1 cellular context compared by ENCODE assay signal in the genomic region with DNA sequence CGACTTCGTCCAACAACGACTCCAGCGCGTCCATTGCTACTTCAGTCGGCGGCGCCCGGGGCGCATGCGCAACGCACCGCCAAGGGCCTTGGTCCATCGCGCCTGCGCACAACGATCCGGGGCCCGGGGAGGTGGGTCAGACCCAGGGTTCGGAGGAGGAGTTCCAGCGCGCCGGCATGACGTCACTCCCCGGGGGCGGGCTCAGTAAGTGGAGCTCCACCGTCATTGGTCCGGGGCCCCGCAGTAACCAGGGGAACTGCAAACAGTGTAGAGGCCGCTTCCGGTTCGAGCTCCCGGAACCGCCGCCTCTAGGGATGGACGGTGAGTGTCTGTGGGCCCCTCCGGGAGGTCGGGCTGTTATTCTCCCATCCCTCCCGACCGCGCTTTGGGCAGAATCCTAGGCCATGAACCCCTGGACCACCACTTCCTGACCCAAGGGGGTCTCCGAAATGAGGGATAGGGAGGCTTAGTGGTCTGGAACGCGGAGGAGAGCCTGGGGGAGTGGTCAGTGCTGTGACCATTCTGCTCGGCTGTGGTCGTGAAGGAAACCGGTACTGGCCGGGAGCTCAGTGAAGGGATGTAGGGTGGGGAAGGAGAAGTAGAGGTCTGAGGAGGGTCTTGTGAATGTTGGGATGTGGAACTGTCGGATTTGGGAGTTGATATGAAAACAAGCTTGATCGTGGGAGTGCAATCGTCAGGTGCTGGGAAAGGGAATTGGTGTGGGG.
TF ChIP-seq lines count a peak whose summit lies in the region.

A gene with protein sequence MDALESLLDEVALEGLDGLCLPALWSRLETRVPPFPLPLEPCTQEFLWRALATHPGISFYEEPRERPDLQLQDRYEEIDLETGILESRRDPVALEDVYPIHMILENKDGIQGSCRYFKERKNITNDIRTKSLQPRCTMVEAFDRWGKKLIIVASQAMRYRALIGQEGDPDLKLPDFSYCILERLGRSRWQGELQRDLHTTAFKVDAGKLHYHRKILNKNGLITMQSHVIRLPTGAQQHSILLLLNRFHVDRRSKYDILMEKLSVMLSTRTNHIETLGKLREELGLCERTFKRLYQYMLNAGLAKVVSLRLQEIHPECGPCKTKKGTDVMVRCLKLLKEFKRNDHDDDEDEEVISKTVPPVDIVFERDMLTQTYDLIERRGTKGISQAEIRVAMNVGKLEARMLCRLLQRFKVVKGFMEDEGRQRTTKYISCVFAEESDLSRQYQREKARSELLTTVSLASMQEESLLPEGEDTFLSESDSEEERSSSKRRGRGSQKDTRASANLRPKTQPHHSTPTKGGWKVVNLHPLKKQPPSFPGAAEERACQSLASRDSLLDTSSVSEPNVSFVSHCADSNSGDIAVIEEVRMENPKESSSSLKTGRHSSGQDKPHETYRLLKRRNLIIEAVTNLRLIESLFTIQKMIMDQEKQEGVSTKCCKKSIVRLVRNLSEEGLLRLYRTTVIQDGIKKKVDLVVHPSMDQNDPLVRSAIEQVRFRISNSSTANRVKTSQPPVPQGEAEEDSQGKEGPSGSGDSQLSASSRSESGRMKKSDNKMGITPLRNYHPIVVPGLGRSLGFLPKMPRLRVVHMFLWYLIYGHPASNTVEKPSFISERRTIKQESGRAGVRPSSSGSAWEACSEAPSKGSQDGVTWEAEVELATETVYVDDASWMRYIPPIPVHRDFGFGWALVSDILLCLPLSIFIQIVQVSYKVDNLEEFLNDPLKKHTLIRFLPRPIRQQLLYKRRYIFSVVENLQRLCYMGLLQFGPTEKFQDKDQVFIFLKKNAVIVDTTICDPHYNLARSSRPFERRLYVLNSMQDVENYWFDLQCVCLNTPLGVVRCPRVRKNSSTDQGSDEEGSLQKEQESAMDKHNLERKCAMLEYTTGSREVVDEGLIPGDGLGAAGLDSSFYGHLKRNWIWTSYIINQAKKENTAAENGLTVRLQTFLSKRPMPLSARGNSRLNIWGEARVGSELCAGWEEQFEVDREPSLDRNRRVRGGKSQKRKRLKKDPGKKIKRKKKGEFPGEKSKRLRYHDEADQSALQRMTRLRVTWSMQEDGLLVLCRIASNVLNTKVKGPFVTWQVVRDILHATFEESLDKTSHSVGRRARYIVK (N-terminal part only) (minus strand): TSS at position 57 of the 725 bp plus-strand sequence. CDS start 23 bp downstream, at position 34.
A gene (plus strand): TSS at position 288 of the 725 bp plus-strand sequence. CDS start 27 bp downstream, at position 315.

TF ChIP-seq in K562, 482 proteins besides CTCF, POLR2A, EP300 and RAD21 (continued from another document):
- TF ChIP-seq, protein P1, sequence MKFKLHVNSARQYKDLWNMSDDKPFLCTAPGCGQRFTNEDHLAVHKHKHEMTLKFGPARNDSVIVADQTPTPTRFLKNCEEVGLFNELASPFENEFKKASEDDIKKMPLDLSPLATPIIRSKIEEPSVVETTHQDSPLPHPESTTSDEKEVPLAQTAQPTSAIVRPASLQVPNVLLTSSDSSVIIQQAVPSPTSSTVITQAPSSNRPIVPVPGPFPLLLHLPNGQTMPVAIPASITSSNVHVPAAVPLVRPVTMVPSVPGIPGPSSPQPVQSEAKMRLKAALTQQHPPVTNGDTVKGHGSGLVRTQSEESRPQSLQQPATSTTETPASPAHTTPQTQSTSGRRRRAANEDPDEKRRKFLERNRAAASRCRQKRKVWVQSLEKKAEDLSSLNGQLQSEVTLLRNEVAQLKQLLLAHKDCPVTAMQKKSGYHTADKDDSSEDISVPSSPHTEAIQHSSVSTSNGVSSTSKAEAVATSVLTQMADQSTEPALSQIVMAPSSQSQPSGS (CRISPR knock-in tag; IDR thresholded peaks at IDR 0.05) = peak; percentile 79; the same call in 1 of the 2 replicates
- no peak for TF ChIP-seq TGIF2 (CRISPR knock-in tag; IDR thresholded peaks at IDR 0.05)
- TF ChIP-seq COPS2 (conservative IDR thresholded peaks at IDR 0.05) = no peak
- TF ChIP-seq, protein P2, sequence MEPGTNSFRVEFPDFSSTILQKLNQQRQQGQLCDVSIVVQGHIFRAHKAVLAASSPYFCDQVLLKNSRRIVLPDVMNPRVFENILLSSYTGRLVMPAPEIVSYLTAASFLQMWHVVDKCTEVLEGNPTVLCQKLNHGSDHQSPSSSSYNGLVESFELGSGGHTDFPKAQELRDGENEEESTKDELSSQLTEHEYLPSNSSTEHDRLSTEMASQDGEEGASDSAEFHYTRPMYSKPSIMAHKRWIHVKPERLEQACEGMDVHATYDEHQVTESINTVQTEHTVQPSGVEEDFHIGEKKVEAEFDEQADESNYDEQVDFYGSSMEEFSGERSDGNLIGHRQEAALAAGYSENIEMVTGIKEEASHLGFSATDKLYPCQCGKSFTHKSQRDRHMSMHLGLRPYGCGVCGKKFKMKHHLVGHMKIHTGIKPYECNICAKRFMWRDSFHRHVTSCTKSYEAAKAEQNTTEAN (CRISPR knock-in tag; IDR thresholded peaks at IDR 0.05) = no peak
- TF ChIP-seq JUNB (CRISPR knock-in tag; conservative IDR thresholded peaks at IDR 0.05) = peak; percentile 94
- TF ChIP-seq TBP (optimal IDR thresholded peaks at IDR 0.05; ENCODE audit: low read depth, low read length) = peak; percentile 68
- TF ChIP-seq HDAC2 (IDR thresholded peaks at IDR 0.05) = no peak; the same call in 1 of the 2 replicates
- TF ChIP-seq, protein P3, sequence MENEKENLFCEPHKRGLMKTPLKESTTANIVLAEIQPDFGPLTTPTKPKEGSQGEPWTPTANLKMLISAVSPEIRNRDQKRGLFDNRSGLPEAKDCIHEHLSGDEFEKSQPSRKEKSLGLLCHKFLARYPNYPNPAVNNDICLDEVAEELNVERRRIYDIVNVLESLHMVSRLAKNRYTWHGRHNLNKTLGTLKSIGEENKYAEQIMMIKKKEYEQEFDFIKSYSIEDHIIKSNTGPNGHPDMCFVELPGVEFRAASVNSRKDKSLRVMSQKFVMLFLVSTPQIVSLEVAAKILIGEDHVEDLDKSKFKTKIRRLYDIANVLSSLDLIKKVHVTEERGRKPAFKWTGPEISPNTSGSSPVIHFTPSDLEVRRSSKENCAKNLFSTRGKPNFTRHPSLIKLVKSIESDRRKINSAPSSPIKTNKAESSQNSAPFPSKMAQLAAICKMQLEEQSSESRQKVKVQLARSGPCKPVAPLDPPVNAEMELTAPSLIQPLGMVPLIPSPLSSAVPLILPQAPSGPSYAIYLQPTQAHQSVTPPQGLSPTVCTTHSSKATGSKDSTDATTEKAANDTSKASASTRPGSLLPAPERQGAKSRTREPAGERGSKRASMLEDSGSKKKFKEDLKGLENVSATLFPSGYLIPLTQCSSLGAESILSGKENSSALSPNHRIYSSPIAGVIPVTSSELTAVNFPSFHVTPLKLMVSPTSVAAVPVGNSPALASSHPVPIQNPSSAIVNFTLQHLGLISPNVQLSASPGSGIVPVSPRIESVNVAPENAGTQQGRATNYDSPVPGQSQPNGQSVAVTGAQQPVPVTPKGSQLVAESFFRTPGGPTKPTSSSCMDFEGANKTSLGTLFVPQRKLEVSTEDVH (IDR thresholded peaks at IDR 0.05; ENCODE audit: low read depth, partially characterized antibody) = peak; percentile 74
- TF ChIP-seq, protein P4, sequence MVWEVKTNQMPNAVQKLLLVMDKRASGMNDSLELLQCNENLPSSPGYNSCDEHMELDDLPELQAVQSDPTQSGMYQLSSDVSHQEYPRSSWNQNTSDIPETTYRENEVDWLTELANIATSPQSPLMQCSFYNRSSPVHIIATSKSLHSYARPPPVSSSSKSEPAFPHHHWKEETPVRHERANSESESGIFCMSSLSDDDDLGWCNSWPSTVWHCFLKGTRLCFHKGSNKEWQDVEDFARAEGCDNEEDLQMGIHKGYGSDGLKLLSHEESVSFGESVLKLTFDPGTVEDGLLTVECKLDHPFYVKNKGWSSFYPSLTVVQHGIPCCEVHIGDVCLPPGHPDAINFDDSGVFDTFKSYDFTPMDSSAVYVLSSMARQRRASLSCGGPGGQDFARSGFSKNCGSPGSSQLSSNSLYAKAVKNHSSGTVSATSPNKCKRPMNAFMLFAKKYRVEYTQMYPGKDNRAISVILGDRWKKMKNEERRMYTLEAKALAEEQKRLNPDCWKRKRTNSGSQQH (CRISPR knock-in tag; IDR thresholded peaks at IDR 0.05) = peak; percentile 59; the same call in 1 of the 2 replicates
- peak; percentile 60 for TF ChIP-seq PHF20 (IDR thresholded peaks at IDR 0.05; ENCODE audit: partially characterized antibody)
- peak in 1 of 2 experiments; percentile 58; a peak in 1 of 4 replicates for TF ChIP-seq TEAD1 (CRISPR knock-in tag; IDR thresholded peaks at IDR 0.05)
- TF ChIP-seq ZNF165 (CRISPR knock-in tag; IDR thresholded peaks at IDR 0.05; ENCODE audit: borderline replicate concordance) = no peak
- peak; percentile 73 for TF ChIP-seq ELF2 (CRISPR knock-in tag; IDR thresholded peaks at IDR 0.05)
- TF ChIP-seq MXI1 (IDR thresholded peaks at IDR 0.05; ENCODE audit: low read depth, low read length) = peak; percentile 94
- TF ChIP-seq STAT5B (CRISPR knock-in tag; IDR thresholded peaks at IDR 0.05) = no peak
- peak; percentile 23 for TF ChIP-seq TAF1 (IDR thresholded peaks at IDR 0.05; ENCODE audit: control insufficient read depth, extremely low read depth, insufficient read depth, low read length, severe bottlenecking)
- peak; percentile 55; the same call in 1 of the 2 replicates for TF ChIP-seq TAF7 (tag; IDR thresholded peaks at IDR 0.05)
- peak; percentile 44 for TF ChIP-seq NFYB (IDR thresholded peaks at IDR 0.05; ENCODE audit: extremely low read depth, insufficient read length)
- no peak for TF ChIP-seq STAT5A (IDR thresholded peaks at IDR 0.05; ENCODE audit: borderline replicate concordance, low read length)
- TF ChIP-seq NEUROD1 (IDR thresholded peaks at IDR 0.05; ENCODE audit: borderline replicate concordance, low read depth, low read length, partially characterized antibody) = peak; percentile 83
- TF ChIP-seq, protein P5, sequence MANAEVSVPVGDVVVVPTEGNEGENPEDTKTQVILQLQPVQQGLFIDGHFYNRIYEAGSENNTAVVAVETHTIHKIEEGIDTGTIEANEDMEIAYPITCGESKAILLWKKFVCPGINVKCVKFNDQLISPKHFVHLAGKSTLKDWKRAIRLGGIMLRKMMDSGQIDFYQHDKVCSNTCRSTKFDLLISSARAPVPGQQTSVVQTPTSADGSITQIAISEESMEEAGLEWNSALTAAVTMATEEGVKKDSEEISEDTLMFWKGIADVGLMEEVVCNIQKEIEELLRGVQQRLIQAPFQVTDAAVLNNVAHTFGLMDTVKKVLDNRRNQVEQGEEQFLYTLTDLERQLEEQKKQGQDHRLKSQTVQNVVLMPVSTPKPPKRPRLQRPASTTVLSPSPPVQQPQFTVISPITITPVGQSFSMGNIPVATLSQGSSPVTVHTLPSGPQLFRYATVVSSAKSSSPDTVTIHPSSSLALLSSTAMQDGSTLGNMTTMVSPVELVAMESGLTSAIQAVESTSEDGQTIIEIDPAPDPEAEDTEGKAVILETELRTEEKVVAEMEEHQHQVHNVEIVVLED (CRISPR knock-in tag; IDR thresholded peaks at IDR 0.05) = peak; percentile 28; the same call in 1 of the 2 replicates
